In the genomic region with DNA sequence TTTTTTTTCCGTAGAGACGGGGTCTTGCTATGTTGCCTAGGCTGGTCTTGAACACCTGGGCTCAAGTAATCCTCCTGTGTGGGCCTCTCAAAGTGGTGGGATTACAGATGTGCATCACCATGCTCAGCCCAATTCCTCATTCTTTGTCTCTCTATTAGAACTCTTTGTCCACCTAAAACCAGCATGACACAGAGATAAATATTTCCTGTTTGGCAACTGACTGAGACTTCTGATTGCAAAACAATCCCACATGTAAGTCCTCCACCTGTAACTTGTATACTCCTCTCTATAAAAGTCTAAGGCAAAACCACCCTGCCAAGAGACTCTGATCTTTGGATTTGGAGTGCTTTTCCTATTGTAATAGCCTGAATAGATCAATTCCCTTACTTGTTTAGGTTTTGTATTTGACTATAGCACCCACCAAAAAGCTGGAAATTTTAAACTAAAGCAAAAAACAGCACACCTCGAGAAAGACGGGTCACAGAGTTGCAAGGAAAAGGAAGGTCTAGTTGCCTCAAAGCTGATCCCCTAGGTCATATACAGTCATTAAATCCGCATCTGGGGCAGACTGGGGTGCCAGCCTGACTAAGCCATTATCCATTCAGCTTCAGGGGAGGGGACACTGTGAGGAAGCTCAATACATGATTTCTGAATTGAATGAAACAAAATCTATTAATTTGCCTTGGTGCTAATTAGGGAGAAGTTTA, we compare ENCODE assay signal across 12 cellular contexts. TPM values are rescaled to one million over a fixed set of nuclear protein-coding genes. Genes with fewer than 3 reads are reported as not detected.
DNase-seq lines count a peak whose midpoint lies in the region; ATAC-seq and TF ChIP-seq lines count a peak whose summit lies in the region.
"Had no signal": no experiment of that assay in that cellular context is flagged by ENCODE, and none has a peak within 500 bp of the region (broad histone marks: within the 10 kb centered on the region; RNA-seq: fewer than 3 reads in every experiment).

No MANE protein-coding gene starts in this region.

- no peak overlapping the region for H3K4me2 ChIP-seq in OCI-LY7 (ENCODE audit: low read length)

- no peaks in the 10 kb centered on the region for H3K27me3 Mint-ChIP-seq in WTC11 (ENCODE audit: low read depth)
- H3K27me3 Mint-ChIP-seq: activated T-helper 17 cell treated with anti-CD3 and anti-CD28 coated beads, Interleukin-2, amount 50 U/mL, for 72 hours had no signal

- no peak overlapping the region for H3K4me3 Mint-ChIP-seq in WTC11
- H3K4me3 Mint-ChIP-seq: activated T-helper 17 cell treated with anti-CD3 and anti-CD28 coated beads, Interleukin-2, amount 50 U/mL, for 72 hours; CD8-positive, alpha-beta T cell had no signal

- CTCF ChIA-PET in WTC11 (lab: Charles Lee) (interaction anchor here (1.3 to 3.6 kb wide), 2 partner anchors 326 to 360 kb away, joined by 4 to 28 read pairs; no protein-coding TSS in a partner anchor), OCI-LY7 (lab: Charles Lee; ENCODE audit: unreplicated experiment) (no interaction called here)

- H3K27me3 ChIP-seq in ACC112 (ENCODE audit: insufficient read depth, low read length) = no peaks in the 10 kb centered on the region
- no peaks in the 10 kb centered on the region for H3K27me3 ChIP-seq in left lung

- H3K36me3 Mint-ChIP-seq in WTC11 = no peaks in the 10 kb centered on the region

- H3K27ac ChIP-seq in ACC112 (ENCODE audit: low read depth, low read length) (peak overlapping the region; percentile 77), left lung (peak overlapping the region in 1 of 2 donors; percentile 66), OCI-LY7 (ENCODE audit: low read depth, low read length, poor library complexity, severe bottlenecking) (no peak overlapping the region)

- no peaks in the 10 kb centered on the region for H3K9me2 ChIP-seq in OCI-LY7 (ENCODE audit: insufficient read depth, low read length)

- ATAC-seq in WTC11 (peak; percentile 36), left lung (peak; percentile 64)
- ATAC-seq: activated T-helper 17 cell treated with anti-CD3 and anti-CD28 coated beads, Interleukin-2, amount 50 U/mL, for 72 hours; CD8-positive, alpha-beta T cell had no signal

- POLR2A ChIA-PET in WTC11 (lab: Charles Lee) = interaction anchor here (0.7 kb wide), 1 partner anchor 316 kb away, joined by 3 read pairs; no protein-coding TSS in a partner anchor
- POLR2A ChIA-PET in OCI-LY7 (lab: Charles Lee) = no interaction called here

- no TSS peak for BruUV-seq in OCI-LY7 (replicated peaks; lab: Mats Ljungman, UMichigan)

- H3K36me3 ChIP-seq in ACC112 (ENCODE audit: insufficient read depth, low read length) = no peaks in the 10 kb centered on the region
- H3K36me3 ChIP-seq in left lung = peaks cover 0 to 12% of the 10 kb centered on the region in 2 donors
- no peaks in the 10 kb centered on the region; the same call in 1 of the 2 replicates for H3K36me3 ChIP-seq in OCI-LY7 (ENCODE audit: insufficient read depth, low read length)
- H3K36me3 ChIP-seq: HAP-1 had no signal

- no peaks in the 10 kb centered on the region for H3K79me2 ChIP-seq in ACC112 (ENCODE audit: control insufficient read depth, insufficient read depth, low read length, unreplicated experiment)
- no peaks in the 10 kb centered on the region for H3K79me2 ChIP-seq in OCI-LY7 (ENCODE audit: insufficient read depth, low read depth, low read length)

- H3K4me3 ChIP-seq in ACC112 (ENCODE audit: low read depth, low read length) = peak overlapping the region; percentile 42
- H3K4me3 ChIP-seq in left lung = no peak overlapping the region
- H3K4me3 ChIP-seq in OCI-LY7 (ENCODE audit: low read depth, low read length, poor library complexity, severe bottlenecking) = no peak overlapping the region
- H3K4me3 ChIP-seq: HAP-1 had no signal

- intact Hi-C loops in left lung (cut with DNase I) (loop anchor here in 1 of 2 donors (5.0 kb wide), 1 partner anchor 328 kb away; no protein-coding TSS in a partner anchor), OCI-LY7 (cut with micrococcal nuclease; ENCODE audit: unreplicated experiment) (no loop called here)

- H3K4me1 ChIP-seq in ACC112 (ENCODE audit: control insufficient read depth, insufficient read depth, low read length, unreplicated experiment) (peaks cover 44% of the 10 kb centered on the region), left lung (peaks cover 9 to 42% of the 10 kb centered on the region in 2 donors), OCI-LY7 (ENCODE audit: insufficient read depth, low read length, poor library complexity, severe bottlenecking) (no peaks in the 10 kb centered on the region)

- DNase-seq in HT1080 (ENCODE audit: low read depth) = peak; percentile 81
- no peak for DNase-seq in WTC11 (ENCODE audit: low spot score)
- DNase-seq in left lung = no peak
- DNase-seq in 8988T = no peak
- no peak for DNase-seq in activated naive CD4-positive, alpha-beta T cell (lab: John Stamatoyannopoulos, UW)
- no peak for DNase-seq in central memory CD4-positive, alpha-beta T cell
- DNase-seq in OCI-LY7 (ENCODE audit: low spot score) = no peak
- DNase-seq: CD8-positive, alpha-beta T cell; NCI-H2227 treated with DMSO at 0.1 percent for 48 hours had no signal

- TF ChIP-seq CTCF in WTC11 (IDR thresholded peaks at IDR 0.05) (no peak), left lung (IDR thresholded peaks at IDR 0.05) (no peak), OCI-LY7 (conservative IDR thresholded peaks at IDR 0.05; ENCODE audit: low read length) (no peak)

- H3K4me1 Mint-ChIP-seq in WTC11 = peaks cover 19% of the 10 kb centered on the region
- H3K4me1 Mint-ChIP-seq: activated T-helper 17 cell treated with anti-CD3 and anti-CD28 coated beads, Interleukin-2, amount 50 U/mL, for 72 hours had no signal

- no peaks in the 10 kb centered on the region for H4K20me1 ChIP-seq in OCI-LY7 (ENCODE audit: insufficient read depth, low read length)

- no peaks in the 10 kb centered on the region for H3K9me3 Mint-ChIP-seq in WTC11
- H3K9me3 Mint-ChIP-seq: activated T-helper 17 cell treated with anti-CD3 and anti-CD28 coated beads, Interleukin-2, amount 50 U/mL, for 72 hours; CD8-positive, alpha-beta T cell had no signal

- H2AFZ ChIP-seq in ACC112 (ENCODE audit: low read length, unreplicated experiment) (peak overlapping the region; percentile 28), OCI-LY7 (ENCODE audit: low read length) (no peak overlapping the region)

- H3K9me3 ChIP-seq in left lung (no peaks in the 10 kb centered on the region), OCI-LY7 (ENCODE audit: low read length) (no peaks in the 10 kb centered on the region)
- H3K9me3 ChIP-seq: HAP-1 had no signal

- H3K27ac Mint-ChIP-seq in WTC11 = peak overlapping the region; percentile 16; the same call in 1 of the 2 replicates
- H3K27ac Mint-ChIP-seq: activated T-helper 17 cell treated with anti-CD3 and anti-CD28 coated beads, Interleukin-2, amount 50 U/mL, for 72 hours; CD8-positive, alpha-beta T cell had no signal

TF ChIP-seq in WTC11, 78 proteins besides CTCF, POLR2A, EP300 and RAD21 (continues in another document):
- TF ChIP-seq, protein P1, sequence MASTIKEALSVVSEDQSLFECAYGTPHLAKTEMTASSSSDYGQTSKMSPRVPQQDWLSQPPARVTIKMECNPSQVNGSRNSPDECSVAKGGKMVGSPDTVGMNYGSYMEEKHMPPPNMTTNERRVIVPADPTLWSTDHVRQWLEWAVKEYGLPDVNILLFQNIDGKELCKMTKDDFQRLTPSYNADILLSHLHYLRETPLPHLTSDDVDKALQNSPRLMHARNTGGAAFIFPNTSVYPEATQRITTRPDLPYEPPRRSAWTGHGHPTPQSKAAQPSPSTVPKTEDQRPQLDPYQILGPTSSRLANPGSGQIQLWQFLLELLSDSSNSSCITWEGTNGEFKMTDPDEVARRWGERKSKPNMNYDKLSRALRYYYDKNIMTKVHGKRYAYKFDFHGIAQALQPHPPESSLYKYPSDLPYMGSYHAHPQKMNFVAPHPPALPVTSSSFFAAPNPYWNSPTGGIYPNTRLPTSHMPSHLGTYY (CRISPR knock-in tag; IDR thresholded peaks at IDR 0.05) = no peak
- no peak for TF ChIP-seq ZNF232 (CRISPR knock-in tag; IDR thresholded peaks at IDR 0.05)
- no peak for TF ChIP-seq KAT7 (CRISPR knock-in tag; IDR thresholded peaks at IDR 0.05; ENCODE audit: borderline replicate concordance)
- no peak for TF ChIP-seq NR1H2 (CRISPR knock-in tag; IDR thresholded peaks at IDR 0.05)
- TF ChIP-seq, protein P2, sequence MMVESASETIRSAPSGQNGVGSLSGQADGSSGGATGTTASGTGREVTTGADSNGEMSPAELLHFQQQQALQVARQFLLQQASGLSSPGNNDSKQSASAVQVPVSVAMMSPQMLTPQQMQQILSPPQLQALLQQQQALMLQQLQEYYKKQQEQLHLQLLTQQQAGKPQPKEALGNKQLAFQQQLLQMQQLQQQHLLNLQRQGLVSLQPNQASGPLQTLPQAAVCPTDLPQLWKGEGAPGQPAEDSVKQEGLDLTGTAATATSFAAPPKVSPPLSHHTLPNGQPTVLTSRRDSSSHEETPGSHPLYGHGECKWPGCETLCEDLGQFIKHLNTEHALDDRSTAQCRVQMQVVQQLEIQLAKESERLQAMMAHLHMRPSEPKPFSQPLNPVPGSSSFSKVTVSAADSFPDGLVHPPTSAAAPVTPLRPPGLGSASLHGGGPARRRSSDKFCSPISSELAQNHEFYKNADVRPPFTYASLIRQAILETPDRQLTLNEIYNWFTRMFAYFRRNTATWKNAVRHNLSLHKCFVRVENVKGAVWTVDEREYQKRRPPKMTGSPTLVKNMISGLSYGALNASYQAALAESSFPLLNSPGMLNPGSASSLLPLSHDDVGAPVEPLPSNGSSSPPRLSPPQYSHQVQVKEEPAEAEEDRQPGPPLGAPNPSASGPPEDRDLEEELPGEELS (CRISPR knock-in tag; IDR thresholded peaks at IDR 0.05) = no peak
- no peak for TF ChIP-seq ETV6 (CRISPR knock-in tag; IDR thresholded peaks at IDR 0.05)

RNA-seq across cellular contexts. Expression of a gene that starts 13.5 kb away (rescaled TPM):
- 0.87 and 1.4 TPM in 2 replicates for total RNA-seq in HT1080 (2014; rRNA removed; shearing (Covaris generic))
- 1.4 and 2.1 TPM in 2 replicates for polyA plus RNA-seq in HT1080 (2015; cell fraction: cytosol; rRNA removed)
- polyA plus RNA-seq in HT1080 (2015; cell fraction: nucleus; rRNA removed) = 2.7 and 5.0 TPM in 2 replicates
- total RNA-seq in WTC11 (2021) (3.9 to 5.7 TPM (median 5.4 TPM) in 3 replicates), left lung (1 to 10 TPM; 5.6 to 8.8 TPM), OCI-LY7 (2022) (7.3 and 9.1 TPM in 2 replicates)
- 5.6 and 6.0 TPM in 2 replicates for total RNA-seq in OCI-LY7 (2014; rRNA removed; shearing (Covaris generic))

RNA-seq across cellular contexts. Expression of a gene that starts 45.3 kb away (rescaled TPM):
- 681 and 1,082 TPM in 2 replicates for total RNA-seq in HT1080 (2014; rRNA removed; shearing (Covaris generic))
- 515 and 519 TPM in 2 replicates for polyA plus RNA-seq in HT1080 (2015; cell fraction: cytosol; rRNA removed)
- polyA plus RNA-seq in HT1080 (2015; cell fraction: nucleus; rRNA removed) = 1,121 and 1,129 TPM in 2 replicates
- total RNA-seq in WTC11 (2021) = 634 to 723 TPM (median 640 TPM) in 3 replicates
- 100 to 1,000 TPM; 382 to 458 TPM for total RNA-seq in left lung
- 592 and 700 TPM in 2 replicates for total RNA-seq in OCI-LY7 (2014; rRNA removed; shearing (Covaris generic))
- total RNA-seq in OCI-LY7 (2022) = 768 and 787 TPM in 2 replicates

RNA-seq across cellular contexts. Expression of a gene that starts 45.9 kb away (rescaled TPM):
- total RNA-seq in HT1080 (2014; rRNA removed; shearing (Covaris generic)) = 5.3 and 5.9 TPM in 2 replicates
- 11.0 and 14.4 TPM in 2 replicates for polyA plus RNA-seq in HT1080 (2015; cell fraction: cytosol; rRNA removed)
- 13.3 and 14.2 TPM in 2 replicates for polyA plus RNA-seq in HT1080 (2015; cell fraction: nucleus; rRNA removed)
- total RNA-seq in WTC11 (2021) (23.9 to 26.7 TPM (median 25.8 TPM) in 3 replicates), left lung (10 to 100 TPM in 1 of 2 donors, 1 to 10 TPM in 1; 5.9 to 12.1 TPM), OCI-LY7 (2022) (44.3 and 46.2 TPM in 2 replicates)
- 10.0 and 16.7 TPM in 2 replicates for total RNA-seq in OCI-LY7 (2014; rRNA removed; shearing (Covaris generic))
